ENCODE assay signal across 41 cellular contexts in genomic region chr6:49564552-49564951, GRCh38. TPM values are rescaled to one million over a fixed set of nuclear protein-coding genes. Genes with fewer than 3 reads are reported as not detected.
"Had no signal": no experiment of that assay in that cellular context is flagged by ENCODE, and none has a peak within 500 bp of the region (broad histone marks: within the 10 kb centered on the region; RNA-seq: fewer than 3 reads in every experiment).

No MANE protein-coding gene starts in this region.

- FAIRE-seq: bronchial epithelial cell, TTC549 had no signal

- H3K4me1 Mint-ChIP-seq: activated B cell treated with CpG ODN at 0.5 μM for 24 hours; activated CD4-positive, alpha-beta T cell treated with anti-CD3 and anti-CD28 coated beads for 36 hours; activated CD4-positive, alpha-beta T cell treated with anti-CD3 and anti-CD28 coated beads, Interleukin-2, amount 10 ng/mL, durations not matched to agents 7 days and 5 days; activated naive CD4-positive, alpha-beta T cell treated with anti-CD3 and anti-CD28 coated beads, Interleukin-2, amount 50 U/mL, for 24 hours; activated naive CD8-positive, alpha-beta T cell treated with anti-CD3 and anti-CD28 coated beads, Interleukin-2, amount 50 U/mL, for 24 hours; activated T-helper 17 cell treated with anti-CD3 and anti-CD28 coated beads, Interleukin-2, amount 50 U/mL, for 72 hours; brain; central memory CD8-positive, alpha-beta T cell had no signal

- H3K4me1 ChIP-seq: ascending aorta had no signal

- H3K4me3 Mint-ChIP-seq: activated B cell treated with CpG ODN at 0.5 μM for 24 hours; activated CD4-positive, alpha-beta memory T cell treated with anti-CD3 and anti-CD28 coated beads, Interleukin-2, amount 10 ng/mL, durations not matched to agents 7 days and 5 days; activated CD4-positive, alpha-beta T cell treated with anti-CD3 and anti-CD28 coated beads for 36 hours; activated CD4-positive, alpha-beta T cell treated with anti-CD3 and anti-CD28 coated beads, Interleukin-2, amount 10 ng/mL, durations not matched to agents 7 days and 5 days; activated CD8-positive, alpha-beta T cell treated with anti-CD3 and anti-CD28 coated beads, Interleukin-2, amount 10 ng/mL, durations not matched to agents 7 days and 5 days; activated naive CD4-positive, alpha-beta T cell treated with anti-CD3 and anti-CD28 coated beads, Interleukin-2, amount 10 ng/mL, durations not matched to agents 7 days and 5 days; activated naive CD4-positive, alpha-beta T cell treated with anti-CD3 and anti-CD28 coated beads, Interleukin-2, amount 50 U/mL, for 24 hours; activated naive CD8-positive, alpha-beta T cell; activated naive CD8-positive, alpha-beta T cell treated with anti-CD3 and anti-CD28 coated beads, Interleukin-2, amount 10 ng/mL, durations not matched to agents 7 days and 5 days; activated naive CD8-positive, alpha-beta T cell treated with anti-CD3 and anti-CD28 coated beads, Interleukin-2, amount 50 U/mL, for 24 hours; activated T-cell treated with anti-CD3 and anti-CD28 coated beads, Interleukin-2, amount 50 U/mL, for 4 hours; activated T-cell treated with anti-CD3 and anti-CD28 coated beads, Interleukin-2, amount 50 U/mL, for 72 hours; activated T-helper 1 cell treated with anti-CD3 and anti-CD28 coated beads, Interleukin-12 subunit alpha, Interleukin-12 subunit beta, Interleukin-2, Interleukin-4 antibody, amounts not matched to agents 30 ng/mL and 10 ng/mL and 1 ng/mL, durations not matched to agents 14 hours and 24 hours and 36 hours; activated T-helper 17 cell treated with anti-CD3 and anti-CD28 coated beads, Interleukin-2, amount 50 U/mL, for 72 hours; brain; central memory CD8-positive, alpha-beta T cell; T-helper 1 cell treated with Interleukin-12 subunit alpha and Interleukin-12 subunit beta and Interleukin-4 antibody, amounts not matched to agents 30 μg/mL and 1 μg/mL, for 36 hours; T-helper 2 cell treated with Interferon-gamma antibody and Interleukin-4, amounts not matched to agents 5 μg/mL and 100 μg/mL, for 36 hours had no signal

- H3K27ac ChIP-seq: ascending aorta, cardiac muscle cell, VCaP had no signal

- ATAC-seq: activated CD4-positive, alpha-beta T cell treated with anti-CD3 and anti-CD28 coated beads for 36 hours; activated CD8-positive, alpha-beta T cell treated with anti-CD3 and anti-CD28 coated beads, Interleukin-2, amount 10 ng/mL, durations not matched to agents 7 days and 5 days; activated naive CD8-positive, alpha-beta T cell treated with anti-CD3 and anti-CD28 coated beads, Interleukin-2, amount 50 U/mL, for 24 hours; activated T-cell treated with anti-CD3 and anti-CD28 coated beads, Interleukin-2, amount 50 U/mL, for 4 hours; activated T-cell treated with anti-CD3 and anti-CD28 coated beads, Interleukin-2, amount 50 U/mL, for 72 hours; activated T-helper 17 cell treated with anti-CD3 and anti-CD28 coated beads, Interleukin-2, amount 50 U/mL, for 72 hours had no signal

- H3K27me3 Mint-ChIP-seq: brain had no signal

- H3K36me3 ChIP-seq: ascending aorta, cardiac muscle cell had no signal

- H3K27ac Mint-ChIP-seq: activated B cell treated with CpG ODN at 0.5 μM for 24 hours; activated CD4-positive, alpha-beta memory T cell treated with anti-CD3 and anti-CD28 coated beads, Interleukin-2, amount 10 ng/mL, durations not matched to agents 7 days and 5 days; activated CD4-positive, alpha-beta T cell treated with anti-CD3 and anti-CD28 coated beads for 36 hours; activated CD4-positive, alpha-beta T cell treated with anti-CD3 and anti-CD28 coated beads, Interleukin-2, amount 10 ng/mL, durations not matched to agents 7 days and 5 days; activated CD8-positive, alpha-beta T cell treated with anti-CD3 and anti-CD28 coated beads, Interleukin-2, amount 10 ng/mL, durations not matched to agents 7 days and 5 days; activated naive CD4-positive, alpha-beta T cell treated with anti-CD3 and anti-CD28 coated beads, Interleukin-2, amount 10 ng/mL, durations not matched to agents 7 days and 5 days; activated naive CD4-positive, alpha-beta T cell treated with anti-CD3 and anti-CD28 coated beads, Interleukin-2, amount 50 U/mL, for 24 hours; activated naive CD8-positive, alpha-beta T cell; activated naive CD8-positive, alpha-beta T cell treated with anti-CD3 and anti-CD28 coated beads, Interleukin-2, amount 10 ng/mL, durations not matched to agents 7 days and 5 days; activated naive CD8-positive, alpha-beta T cell treated with anti-CD3 and anti-CD28 coated beads, Interleukin-2, amount 50 U/mL, for 24 hours; activated T-cell treated with anti-CD3 and anti-CD28 coated beads, Interleukin-2, amount 50 U/mL, for 72 hours; activated T-helper 1 cell treated with anti-CD3 and anti-CD28 coated beads, Interleukin-12 subunit alpha, Interleukin-12 subunit beta, Interleukin-2, Interleukin-4 antibody, amounts not matched to agents 30 ng/mL and 10 ng/mL and 1 ng/mL, durations not matched to agents 14 hours and 24 hours and 36 hours; activated T-helper 17 cell treated with anti-CD3 and anti-CD28 coated beads, Interleukin-2, amount 50 U/mL, for 72 hours; brain; T-helper 1 cell treated with Interleukin-12 subunit alpha and Interleukin-12 subunit beta and Interleukin-4 antibody, amounts not matched to agents 30 μg/mL and 1 μg/mL, for 36 hours; T-helper 2 cell treated with Interferon-gamma antibody and Interleukin-4, amounts not matched to agents 5 μg/mL and 100 μg/mL, for 36 hours had no signal

- H3K36me3 Mint-ChIP-seq: activated naive CD4-positive, alpha-beta T cell treated with anti-CD3 and anti-CD28 coated beads, Interleukin-2, amount 10 ng/mL, durations not matched to agents 7 days and 5 days; activated naive CD8-positive, alpha-beta T cell; activated naive CD8-positive, alpha-beta T cell treated with anti-CD3 and anti-CD28 coated beads, Interleukin-2, amount 10 ng/mL, durations not matched to agents 7 days and 5 days; brain had no signal

- H3K9me3 Mint-ChIP-seq: activated CD4-positive, alpha-beta memory T cell treated with anti-CD3 and anti-CD28 coated beads, Interleukin-2, amount 10 ng/mL, durations not matched to agents 7 days and 5 days; activated CD4-positive, alpha-beta T cell treated with anti-CD3 and anti-CD28 coated beads, Interleukin-2, amount 10 ng/mL, durations not matched to agents 7 days and 5 days; activated naive CD4-positive, alpha-beta T cell treated with anti-CD3 and anti-CD28 coated beads, Interleukin-2, amount 10 ng/mL, durations not matched to agents 7 days and 5 days; activated naive CD4-positive, alpha-beta T cell treated with anti-CD3 and anti-CD28 coated beads, Interleukin-2, amount 50 U/mL, for 24 hours; activated naive CD8-positive, alpha-beta T cell treated with anti-CD3 and anti-CD28 coated beads, Interleukin-2, amount 10 ng/mL, durations not matched to agents 7 days and 5 days; activated naive CD8-positive, alpha-beta T cell treated with anti-CD3 and anti-CD28 coated beads, Interleukin-2, amount 50 U/mL, for 24 hours; activated T-cell treated with anti-CD3 and anti-CD28 coated beads, Interleukin-2, amount 50 U/mL, for 4 hours; activated T-cell treated with anti-CD3 and anti-CD28 coated beads, Interleukin-2, amount 50 U/mL, for 72 hours; activated T-helper 1 cell treated with anti-CD3 and anti-CD28 coated beads, Interleukin-12 subunit alpha, Interleukin-12 subunit beta, Interleukin-2, Interleukin-4 antibody, amounts not matched to agents 30 ng/mL and 10 ng/mL and 1 ng/mL, durations not matched to agents 14 hours and 24 hours and 36 hours; activated T-helper 17 cell treated with anti-CD3 and anti-CD28 coated beads, Interleukin-2, amount 50 U/mL, for 72 hours; central memory CD8-positive, alpha-beta T cell; T-helper 1 cell treated with Interleukin-12 subunit alpha and Interleukin-12 subunit beta and Interleukin-4 antibody, amounts not matched to agents 30 μg/mL and 1 μg/mL, for 36 hours; T-helper 2 cell treated with Interferon-gamma antibody and Interleukin-4, amounts not matched to agents 5 μg/mL and 100 μg/mL, for 36 hours had no signal

- H3K4me3 ChIP-seq: ascending aorta, cardiac muscle cell had no signal

- DNase-seq: activated B cell treated with CpG ODN at 0.5 μM for 24 hours; activated CD4-positive, alpha-beta memory T cell treated with anti-CD3 and anti-CD28 coated beads, Interleukin-2, amount 10 ng/mL, durations not matched to agents 7 days and 5 days; activated CD4-positive, alpha-beta T cell treated with anti-CD3 and anti-CD28 coated beads for 36 hours; activated CD4-positive, alpha-beta T cell treated with anti-CD3 and anti-CD28 coated beads for 48 hours; activated CD4-positive, alpha-beta T cell treated with anti-CD3 and anti-CD28 coated beads, Interleukin-2, amount 10 ng/mL, durations not matched to agents 7 days and 5 days; activated CD4-positive, alpha-beta T cell treated with anti-CD3 and anti-CD28 coated beads, Interleukin-2, amount 50 U/mL, for 48 hours; activated CD4-positive, CD25-positive, alpha-beta regulatory T cell treated with anti-CD3 and anti-CD28 coated beads, Interleukin-2, amount 50 U/mL, for 72 hours; activated CD8-positive, alpha-beta memory T cell treated with anti-CD3 and anti-CD28 coated beads for 24 hours; activated CD8-positive, alpha-beta memory T cell treated with anti-CD3 and anti-CD28 coated beads, Interleukin-2, amount 50 U/mL, for 4 hours; activated CD8-positive, alpha-beta T cell treated with anti-CD3 and anti-CD28 coated beads, Interleukin-2, amount 10 ng/mL, durations not matched to agents 7 days and 5 days; activated effector memory CD4-positive, alpha-beta T cell treated with anti-CD3 and anti-CD28 coated beads, Interleukin-2, amount 50 U/mL, for 16 hours; activated gamma-delta T cell treated with Interleukin-2 at 50 U/mL for 16 hours; activated naive CD4-positive, alpha-beta T cell; activated naive CD4-positive, alpha-beta T cell treated with anti-CD3 and anti-CD28 coated beads, Interleukin-2, amount 10 ng/mL, durations not matched to agents 7 days and 5 days; activated naive CD8-positive, alpha-beta T cell treated with anti-CD3 and anti-CD28 coated beads, Interleukin-2, amount 10 ng/mL, durations not matched to agents 7 days and 5 days; activated naive CD8-positive, alpha-beta T cell treated with anti-CD3 and anti-CD28 coated beads, Interleukin-2, amount 50 U/mL, for 24 hours; activated T-cell treated with anti-CD3 and anti-CD28 coated beads for 4 hours; activated T-cell treated with anti-CD3 and anti-CD28 coated beads, Interleukin-2, amount 50 U/mL, for 1 hour; activated T-cell treated with anti-CD3 and anti-CD28 coated beads, Interleukin-2, amount 50 U/mL, for 4 hours; activated T-cell treated with anti-CD3 and anti-CD28 coated beads, Interleukin-2, amount 50 U/mL, for 72 hours; amygdala; anterior cingulate cortex; caudate nucleus; cerebellar nuclear complex; T-helper 1 cell; T-helper 2 cell; T-helper 9 cell had no signal

- H3K9me3 ChIP-seq: ascending aorta had no signal

- H3K27me3 ChIP-seq: ascending aorta, cardiac muscle cell had no signal

RNA-seq across cellular contexts. Expression of gene C6orf141, which starts 14.1 kb away (rescaled TPM):
- total RNA-seq: activated B cell treated with CpG ODN at 0.5 μM for 24 hours; activated T-helper 1 cell treated with anti-CD3 and anti-CD28 coated beads, Interleukin-12 subunit alpha, Interleukin-12 subunit beta, Interleukin-2, Interleukin-4 antibody, amounts not matched to agents 30 ng/mL and 10 ng/mL and 1 ng/mL, durations not matched to agents 14 hours and 24 hours and 36 hours; activated T-helper 17 cell treated with anti-CD3 and anti-CD28 coated beads, Interleukin-2, amount 50 U/mL, for 72 hours; ascending aorta; chondrocyte had no signal
